30 cellular contexts compared by ENCODE assay signal in the genomic region with DNA sequence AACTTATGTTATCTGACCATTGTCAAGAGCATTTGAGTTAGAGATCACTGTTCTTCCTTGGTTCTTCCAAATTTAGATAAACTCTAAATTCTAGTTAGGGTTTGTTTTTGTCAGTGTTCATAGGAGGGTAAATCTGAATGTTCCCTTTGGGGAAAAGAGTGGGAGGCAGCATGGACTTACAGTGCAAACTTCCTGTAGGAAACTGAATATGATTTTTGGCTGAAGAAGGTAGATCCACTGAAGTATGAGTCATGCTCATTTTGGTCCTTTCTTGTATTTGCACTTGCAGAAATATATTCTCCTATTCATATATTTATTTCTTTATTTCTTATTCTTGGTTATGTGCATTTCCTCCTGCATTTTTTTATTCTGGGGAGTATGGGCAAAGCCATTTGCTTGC. TPM values are rescaled to one million over a fixed set of nuclear protein-coding genes. Genes with fewer than 3 reads are reported as not detected.
"Had no signal": no experiment of that assay in that cellular context is flagged by ENCODE, and none has a peak within 500 bp of the region (broad histone marks: within the 10 kb centered on the region; RNA-seq: fewer than 3 reads in every experiment).

No MANE protein-coding gene starts in this region.

- H3K27ac Mint-ChIP-seq: memory B cell; naive thymus-derived CD8-positive, alpha-beta T cell; nephron; stimulated activated effector memory CD8-positive, alpha-beta T cell treated with anti-CD3 and anti-CD28 coated beads, Interleukin-12 subunit alpha, Interleukin-12 subunit beta, amount 100 ng/mL, for 72 hours; stimulated activated naive CD8-positive, alpha-beta T cell treated with anti-CD3 and anti-CD28 coated beads, Interleukin-15, Interleukin-2, amounts not matched to agents 100 ng/mL and 50 ng/mL, for 24 hours had no signal

- H3K9me3 Mint-ChIP-seq: memory B cell, nephron, neural crest cell had no signal

- ATAC-seq: left cardiac atrium; left lobe of liver; left ventricle myocardium superior; lower lobe of right lung; naive thymus-derived CD8-positive, alpha-beta T cell; pancreas; right cardiac atrium; sciatic nerve; stimulated activated effector memory CD8-positive, alpha-beta T cell treated with anti-CD3 and anti-CD28 coated beads, Interleukin-12 subunit alpha, Interleukin-12 subunit beta, amount 100 ng/mL, for 72 hours had no signal

- H3K27me3 Mint-ChIP-seq: memory B cell; naive thymus-derived CD8-positive, alpha-beta T cell; stimulated activated naive CD8-positive, alpha-beta T cell treated with anti-CD3 and anti-CD28 coated beads, Interleukin-15, Interleukin-2, amounts not matched to agents 100 ng/mL and 50 ng/mL, for 24 hours had no signal

- H3K4me3 Mint-ChIP-seq: memory B cell; naive thymus-derived CD8-positive, alpha-beta T cell; nephron; neural crest cell; stimulated activated effector memory CD8-positive, alpha-beta T cell treated with anti-CD3 and anti-CD28 coated beads, Interleukin-12 subunit alpha, Interleukin-12 subunit beta, amount 100 ng/mL, for 72 hours; stimulated activated naive CD8-positive, alpha-beta T cell treated with anti-CD3 and anti-CD28 coated beads, Interleukin-15, Interleukin-2, amounts not matched to agents 100 ng/mL and 50 ng/mL, for 24 hours had no signal

- H3K36me3 Mint-ChIP-seq: memory B cell; naive thymus-derived CD8-positive, alpha-beta T cell; stimulated activated effector memory CD8-positive, alpha-beta T cell treated with anti-CD3 and anti-CD28 coated beads, Interleukin-12 subunit alpha, Interleukin-12 subunit beta, amount 100 ng/mL, for 72 hours had no signal

- DNase-seq: hippocampal formation; kidney glomerular epithelial cell; left cardiac atrium; left ventricle myocardium superior; lower lobe of right lung; midbrain; naive thymus-derived CD8-positive, alpha-beta T cell; nucleus accumbens; pancreas; posterior cingulate gyrus; retina; right cardiac atrium; small intestine; spleen; stimulated activated CD4-positive, alpha-beta T cell treated with anti-CD3 and anti-CD28 coated beads, Interleukin-4, amount 100 ng/mL, for 24 hours; stimulated activated naive CD4-positive, alpha-beta T cell; substantia nigra; testis; thyroid gland; transverse colon; upper lobe of left lung had no signal

- H3K4me3 ChIP-seq: lower lobe of right lung, pancreas, prostate gland, spleen, testis, thyroid gland, transverse colon, upper lobe of left lung, vagina had no signal

- H3K4me1 Mint-ChIP-seq: memory B cell; naive thymus-derived CD8-positive, alpha-beta T cell; neural crest cell; stimulated activated effector memory CD8-positive, alpha-beta T cell treated with anti-CD3 and anti-CD28 coated beads, Interleukin-12 subunit alpha, Interleukin-12 subunit beta, amount 100 ng/mL, for 72 hours had no signal

RNA-seq across cellular contexts. Expression of gene CCDC85A, which starts 27.3 kb away (rescaled TPM):
- total RNA-seq: naive thymus-derived CD8-positive, alpha-beta T cell had no signal
